Comparison of ENCODE assay signal across 7 cellular contexts in the genomic region with DNA sequence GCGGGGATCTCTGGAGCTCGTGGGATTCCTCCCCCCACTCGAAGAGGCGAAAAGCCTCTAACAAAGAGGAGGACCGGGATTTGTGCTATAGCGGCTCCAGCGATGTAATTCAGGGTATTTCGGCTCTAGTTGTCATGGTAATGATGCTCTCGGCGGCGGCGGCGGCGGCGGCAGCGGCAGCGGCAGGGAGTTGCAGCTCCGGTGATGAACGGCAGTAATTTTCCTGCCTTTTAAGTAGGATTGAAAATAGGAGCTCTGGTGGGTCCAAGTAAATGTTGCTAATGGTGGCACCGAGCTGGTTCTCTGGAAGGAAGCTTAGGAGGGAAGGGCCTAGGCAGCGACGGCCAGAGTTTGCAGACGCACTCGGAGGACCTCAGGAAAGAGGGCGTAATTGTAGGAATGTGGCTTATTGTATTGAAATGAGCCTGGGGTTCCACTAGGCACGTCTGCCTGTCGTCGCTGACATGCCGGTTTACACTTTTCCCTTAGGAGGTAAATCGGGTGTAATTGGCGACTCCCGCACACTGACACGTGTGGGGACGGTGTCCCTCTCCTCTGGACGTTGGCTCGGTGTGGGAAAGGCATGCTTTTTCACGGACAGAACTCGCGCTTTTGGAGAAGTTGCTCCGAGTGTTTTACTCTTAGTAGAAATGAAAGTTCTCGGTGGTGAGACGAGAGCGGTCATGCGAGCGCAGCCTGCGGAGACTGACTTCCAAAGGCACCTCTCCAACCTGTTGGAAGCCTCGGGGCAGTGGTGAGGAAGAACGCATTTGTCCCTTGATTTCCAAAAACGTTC. TPM values are rescaled to one million over a fixed set of nuclear protein-coding genes. Genes with fewer than 3 reads are reported as not detected.
A peak's percentile ranks its signal among the peaks of the same experiment; 100 is the strongest.
DNase-seq lines count a peak whose midpoint lies in the region; ATAC-seq and TF ChIP-seq lines count a peak whose summit lies in the region.

No MANE protein-coding gene starts in this region.

- H3K4me1 Mint-ChIP-seq in activated CD4-positive, alpha-beta T cell treated with anti-CD3 and anti-CD28 coated beads, Interleukin-2, amount 10 ng/mL, durations not matched to agents 24 days and 14 days: peaks cover 63% of the 10 kb centered on the region

- peak overlapping the region; percentile 96 for H3K27ac Mint-ChIP-seq in activated CD4-positive, alpha-beta T cell treated with anti-CD3 and anti-CD28 coated beads, Interleukin-2, amount 10 ng/mL, durations not matched to agents 24 days and 14 days

- ATAC-seq in stimulated activated naive CD8-positive, alpha-beta T cell treated with anti-CD3 and anti-CD28 coated beads, Interleukin-15, Interleukin-2, amounts not matched to agents 100 U/mL and 50 U/mL, for 24 hours: no peak
- ATAC-seq in GM21723 (IDR thresholded peaks at IDR 0.05; ENCODE audit: unreplicated experiment): no peak

- peaks cover 43% of the 10 kb centered on the region for H3K36me3 Mint-ChIP-seq in activated CD4-positive, alpha-beta T cell treated with anti-CD3 and anti-CD28 coated beads, Interleukin-2, amount 10 ng/mL, durations not matched to agents 24 days and 14 days (ENCODE audit: low read depth)

- H3K18ac ChIP-seq in mesenchymal stem cell (ENCODE audit: low read depth in 1 of 2, low read length in 2 of 2): no peak overlapping the region

- no peak overlapping the region for H2AFZ ChIP-seq in mesenchymal stem cell (ENCODE audit: low read depth, low read length)

- no peak overlapping the region for H3K4ac ChIP-seq in mesenchymal stem cell (ENCODE audit: low read depth in 1 of 2, low read length in 2 of 2)

- TF ChIP-seq CTCF in GM12864 (IDR thresholded peaks at IDR 0.05; ENCODE audit: low read depth, low read length, missing control alignments): no peak

- peak overlapping the region; percentile 91 for H3K4me3 ChIP-seq in GM12864 (ENCODE audit: low read depth, low read length)
- peak overlapping the region; percentile 75 to 98 for H3K4me3 ChIP-seq in mesenchymal stem cell (ENCODE audit: insufficient read depth in 1 of 2, low read depth in 1 of 2, low read length in 2 of 2)

- H4K91ac ChIP-seq in mesenchymal stem cell (ENCODE audit: low read length): no peak overlapping the region

- no peak overlapping the region for H2BK120ac ChIP-seq in mesenchymal stem cell (ENCODE audit: low read depth, low read length)

- H2BK5ac ChIP-seq in mesenchymal stem cell (ENCODE audit: low read depth, low read length, poor library complexity, severe bottlenecking): no peak overlapping the region

- DNase-seq in GM12864 (ENCODE audit: low read depth) (no peak), NCI-H1092 treated with DMSO at 0.1 percent for 48 hours (lab: John Stamatoyannopoulos, UW) (peak; percentile 39), ecto neural progenitor cell (ENCODE audit: low spot score) (peak; percentile 77), mesenchymal stem cell (peak; percentile 81)
- peak; percentile 87 for DNase-seq in activated CD4-positive, alpha-beta T cell treated with anti-CD3 and anti-CD28 coated beads, Interleukin-2, amount 10 ng/mL, durations not matched to agents 24 days and 14 days
- DNase-seq in stimulated activated naive CD8-positive, alpha-beta T cell treated with anti-CD3 and anti-CD28 coated beads, Interleukin-15, Interleukin-2, amounts not matched to agents 100 U/mL and 50 U/mL, for 24 hours: peak; percentile 62

- peak overlapping the region; percentile 98 for H3K9ac ChIP-seq in mesenchymal stem cell (ENCODE audit: low read length)

- H3K27me3 ChIP-seq in mesenchymal stem cell (ENCODE audit: control insufficient read depth in 1 of 2, insufficient read depth in 1 of 2, low read length in 2 of 2): peaks cover 24 to 43% of the 10 kb centered on the region in 2 experiments

- H3K36me3 ChIP-seq in mesenchymal stem cell (ENCODE audit: control insufficient read depth in 1 of 2, insufficient read depth in 2 of 2, low read depth in 1 of 2, low read length in 2 of 2): no peaks in the 10 kb centered on the region

- H2BK15ac ChIP-seq in mesenchymal stem cell (ENCODE audit: low read depth, poor library complexity, severe bottlenecking): peak overlapping the region; percentile 40

- H3K9me3 Mint-ChIP-seq in activated CD4-positive, alpha-beta T cell treated with anti-CD3 and anti-CD28 coated beads, Interleukin-2, amount 10 ng/mL, durations not matched to agents 24 days and 14 days: no peaks in the 10 kb centered on the region

- H2AK5ac ChIP-seq in mesenchymal stem cell (ENCODE audit: low read length, severe bottlenecking): no peak overlapping the region

- intact Hi-C loops in activated CD4-positive, alpha-beta T cell treated with anti-CD3 and anti-CD28 coated beads, Interleukin-2, amount 10 ng/mL, durations not matched to agents 24 days and 14 days (cut with micrococcal nuclease): loop anchor here (5.0 to 10.0 kb wide), 5 partner anchors 82 to 1838 kb away; partner anchors contain the start of genes ANP32B, STX17 and TGFBR1

- H4K8ac ChIP-seq in mesenchymal stem cell (ENCODE audit: low read length): no peak overlapping the region

- peaks cover 38% of the 10 kb centered on the region for H3K4me1 ChIP-seq in mesenchymal stem cell (ENCODE audit: control insufficient read depth, insufficient read depth, low read depth, low read length)

- H3K79me1 ChIP-seq in mesenchymal stem cell (replicated peaks; ENCODE audit: low read length, poor library complexity, severe bottlenecking): peaks cover 2% of the 10 kb centered on the region

- H3K27me3 Mint-ChIP-seq in activated CD4-positive, alpha-beta T cell treated with anti-CD3 and anti-CD28 coated beads, Interleukin-2, amount 10 ng/mL, durations not matched to agents 24 days and 14 days: peaks cover 13% of the 10 kb centered on the region

- H2BK12ac ChIP-seq in mesenchymal stem cell (ENCODE audit: low read length in 2 of 2): no peak overlapping the region

- no peak overlapping the region for H3K14ac ChIP-seq in mesenchymal stem cell (ENCODE audit: low read length in 2 of 2)

- H3K27ac ChIP-seq in mesenchymal stem cell (ENCODE audit: low read length, poor library complexity, severe bottlenecking): no peak overlapping the region

- no peaks in the 10 kb centered on the region for H3K9me3 ChIP-seq in mesenchymal stem cell (ENCODE audit: control insufficient read depth, low read length)

- 1% methylated on average over 49 of the region's 49 CpGs for WGBS in mesenchymal stem cell

- H3K4me2 ChIP-seq in mesenchymal stem cell (ENCODE audit: low read length, poor library complexity, severe bottlenecking): peak overlapping the region; percentile 96

- no peak overlapping the region for H3K23ac ChIP-seq in mesenchymal stem cell (ENCODE audit: low read length in 2 of 2)

- peak overlapping the region; percentile 99 for H3K4me3 Mint-ChIP-seq in activated CD4-positive, alpha-beta T cell treated with anti-CD3 and anti-CD28 coated beads, Interleukin-2, amount 10 ng/mL, durations not matched to agents 24 days and 14 days

RNA-seq across cellular contexts. Expression of gene NR4A3, which starts 1.1 kb away (rescaled TPM):
- total RNA-seq in activated CD4-positive, alpha-beta T cell treated with anti-CD3 and anti-CD28 coated beads, Interleukin-2, amount 10 ng/mL, durations not matched to agents 24 days and 14 days: 51.1 and 52.8 TPM in 2 replicates
- 0.32 TPM for polyA plus RNA-seq in mesenchymal stem cell (2013, experiment 1 of 2)
- polyA plus RNA-seq in mesenchymal stem cell (2013, experiment 2 of 2): 0.33 TPM
